Comparison of ENCODE assay signal across 8 cellular contexts in genomic region chr18:46174317-46175039, GRCh38.
A peak's percentile ranks its signal among the peaks of the same experiment; 100 is the strongest.
DNase-seq lines count a peak whose midpoint lies in the region; ATAC-seq, FAIRE-seq and TF ChIP-seq lines count a peak whose summit lies in the region.

No MANE protein-coding gene starts in this region.

- H3K79me2 ChIP-seq in OCI-LY3 (ENCODE audit: low read length) = peaks cover 60% of the 10 kb centered on the region
- H3K79me2 ChIP-seq in osteoblast (ENCODE audit: insufficient read depth, low read length) = peaks cover 56% of the 10 kb centered on the region

- DNase-seq in GM13976 (ENCODE audit: low spot score) (peak; percentile 71), frontal cortex (ENCODE audit: low spot score in 2 of 2) (peak; percentile 41 to 44), osteoblast (ENCODE audit: insufficient read length, low spot score, missing footprints) (peak; percentile 88), DMS153 treated with DMSO at 0.1 percent for 48 hours (lab: John Stamatoyannopoulos, UW; ENCODE audit: unreplicated experiment) (no peak), DMS79 treated with DMSO at 0.1 percent for 48 hours (lab: John Stamatoyannopoulos, UW) (no peak)
- DNase-seq in activated effector memory CD4-positive, alpha-beta T cell treated with Interleukin-2 at 50 U/mL for 16 hours = peak; percentile 13

- in situ Hi-C loops in GM13976 (cut with MboI; ENCODE audit: low sequenced_read_pairs, unreplicated experiment) = no loop called here

- peaks cover 21% of the 10 kb centered on the region for H3K36me3 ChIP-seq in OCI-LY3 (replicated peaks; ENCODE audit: low read depth, low read length)
- no peaks in the 10 kb centered on the region for H3K36me3 ChIP-seq in osteoblast (ENCODE audit: insufficient read depth, low read length)

- H3K4me2 ChIP-seq in OCI-LY3 (ENCODE audit: low read length) (peak overlapping the region; percentile 91), osteoblast (ENCODE audit: insufficient read depth, low read length) (peak overlapping the region; percentile 99)

- H2AFZ ChIP-seq in OCI-LY3 (ENCODE audit: low read depth, low read length) (no peak overlapping the region), osteoblast (ENCODE audit: low read length) (peak overlapping the region; percentile 89)

- H3K27me3 ChIP-seq in OCI-LY3 (ENCODE audit: low read depth, low read length) = no peaks in the 10 kb centered on the region
- H3K27me3 ChIP-seq in osteoblast (ENCODE audit: insufficient read depth, low read length) = no peaks in the 10 kb centered on the region

- peak; percentile 24 for ATAC-seq in HG02852 (IDR thresholded peaks at IDR 0.05; ENCODE audit: unreplicated experiment)

- peak overlapping the region; percentile 96 for H3K9ac ChIP-seq in OCI-LY3 (ENCODE audit: low read length)

- H3K4me3 ChIP-seq in OCI-LY3 (ENCODE audit: low read length) (peak overlapping the region; percentile 81), osteoblast (ENCODE audit: insufficient read depth, low read length) (peak overlapping the region; percentile 92)

- H4K20me1 ChIP-seq in OCI-LY3 (ENCODE audit: insufficient read depth, low read length) = peaks cover 46% of the 10 kb centered on the region
- peaks cover 36% of the 10 kb centered on the region for H4K20me1 ChIP-seq in osteoblast (ENCODE audit: insufficient read depth, low read length)

- peak overlapping the region; percentile 90 for H3K27ac ChIP-seq in OCI-LY3 (ENCODE audit: low read length)
- H3K27ac ChIP-seq in osteoblast (ENCODE audit: low read depth, low read length) = peak overlapping the region; percentile 82

- TF ChIP-seq CTCF in GM13976 (IDR thresholded peaks at IDR 0.05; ENCODE audit: borderline replicate concordance, control extremely low read depth, extremely low read depth, insufficient read depth, missing control alignments) = peak; percentile 11
- TF ChIP-seq CTCF in OCI-LY3 (IDR thresholded peaks at IDR 0.05; ENCODE audit: low read depth, low read length) = peak; percentile 43
- TF ChIP-seq CTCF in osteoblast (IDR thresholded peaks at IDR 0.05; ENCODE audit: extremely low read depth, low read depth, low read length) = no peak

- H3K9me3 ChIP-seq in OCI-LY3 (ENCODE audit: insufficient read depth, low read length) (no peaks in the 10 kb centered on the region), osteoblast (ENCODE audit: low read depth, low read length) (no peaks in the 10 kb centered on the region)

- FAIRE-seq in frontal cortex (lab: Jason Lieb, UNC) = no peak

- H3K4me1 ChIP-seq in OCI-LY3 (ENCODE audit: low read length) (peaks cover 48% of the 10 kb centered on the region), osteoblast (ENCODE audit: insufficient read depth, low read length) (peaks cover 19% of the 10 kb centered on the region)

Comparison
In these comparisons a context has a peak if more than half of its experiments do, and no peak if none do; other contexts are left out.
1. DNase-seq: peak in GM13976 (single experiment), activated effector memory CD4-positive, alpha-beta T cell treated with Interleukin-2 at 50 U/mL for 16 hours (single experiment), frontal cortex (2 of 2) and osteoblast (single experiment); none in DMS153 treated with DMSO at 0.1 percent for 48 hours (single experiment) and DMS79 treated with DMSO at 0.1 percent for 48 hours (single experiment).